8 cellular contexts compared by ENCODE assay signal in the genomic region with DNA sequence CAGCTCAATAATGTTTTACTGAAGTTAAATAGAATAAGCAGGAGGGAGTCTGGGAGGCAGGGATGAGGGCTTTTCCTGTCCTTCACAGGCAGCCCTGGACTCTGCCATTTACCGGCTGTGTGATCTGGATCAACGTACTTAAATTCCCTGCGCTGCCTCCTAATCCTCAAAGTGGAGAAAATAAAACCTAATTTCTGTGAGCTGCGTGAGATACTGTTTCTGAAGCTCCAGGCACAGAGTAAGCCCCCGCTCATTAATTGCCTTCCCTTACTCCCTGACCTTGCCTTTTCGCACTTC. TPM values are rescaled to one million over a fixed set of nuclear protein-coding genes. Genes with fewer than 3 reads are reported as not detected.
DNase-seq lines count a peak whose midpoint lies in the region; ATAC-seq and TF ChIP-seq lines count a peak whose summit lies in the region.

No MANE protein-coding gene starts in this region.

- intact Hi-C loops in adrenal gland (cut with DNase I): no loop called here

- peak overlapping the region; percentile 36 to 47 for H3K9ac ChIP-seq in stomach smooth muscle (ENCODE audit: low read length in 2 of 2)

- DNase-seq in T-helper 1 cell (no peak), left lobe of liver (ENCODE audit: low spot score) (no peak), AML-193 (lab: John Stamatoyannopoulos, UW) (no peak), adrenal gland (no peak)
- no peak for DNase-seq in activated naive CD8-positive, alpha-beta T cell treated with anti-CD3 and anti-CD28 coated beads, Interleukin-2, amount 50 U/mL, for 24 hours

- peak overlapping the region; percentile 35 for H3K27ac Mint-ChIP-seq in T-helper 1 cell treated with Interleukin-12 subunit alpha and Interleukin-12 subunit beta and Interleukin-4 antibody, amounts not matched to agents 30 μg/mL and 1 μg/mL, for 36 hours
- peak overlapping the region; percentile 65 for H3K27ac Mint-ChIP-seq in activated naive CD8-positive, alpha-beta T cell treated with anti-CD3 and anti-CD28 coated beads, Interleukin-2, amount 50 U/mL, for 24 hours

- H3K4me1 Mint-ChIP-seq in T-helper 1 cell treated with Interleukin-12 subunit alpha and Interleukin-12 subunit beta and Interleukin-4 antibody, amounts not matched to agents 30 μg/mL and 1 μg/mL, for 36 hours (ENCODE audit: low read depth): peaks cover 31% of the 10 kb centered on the region
- peaks cover 43% of the 10 kb centered on the region for H3K4me1 Mint-ChIP-seq in activated naive CD8-positive, alpha-beta T cell treated with anti-CD3 and anti-CD28 coated beads, Interleukin-2, amount 50 U/mL, for 24 hours

- H3K4me3 Mint-ChIP-seq in T-helper 1 cell treated with Interleukin-12 subunit alpha and Interleukin-12 subunit beta and Interleukin-4 antibody, amounts not matched to agents 30 μg/mL and 1 μg/mL, for 36 hours: peak overlapping the region; percentile 83
- H3K4me3 Mint-ChIP-seq in activated naive CD8-positive, alpha-beta T cell treated with anti-CD3 and anti-CD28 coated beads, Interleukin-2, amount 50 U/mL, for 24 hours: peak overlapping the region; percentile 91

- ATAC-seq in activated naive CD8-positive, alpha-beta T cell treated with anti-CD3 and anti-CD28 coated beads, Interleukin-2, amount 50 U/mL, for 24 hours: no peak
- ATAC-seq in left lobe of liver (peak; percentile 0), HG02759 (IDR thresholded peaks at IDR 0.05; ENCODE audit: unreplicated experiment) (no peak)

- peaks cover 3% of the 10 kb centered on the region for H3K36me3 Mint-ChIP-seq in T-helper 1 cell treated with Interleukin-12 subunit alpha and Interleukin-12 subunit beta and Interleukin-4 antibody, amounts not matched to agents 30 μg/mL and 1 μg/mL, for 36 hours (ENCODE audit: low read depth)
- peaks cover 9% of the 10 kb centered on the region for H3K36me3 Mint-ChIP-seq in activated naive CD8-positive, alpha-beta T cell treated with anti-CD3 and anti-CD28 coated beads, Interleukin-2, amount 50 U/mL, for 24 hours (ENCODE audit: low read depth)

- H3K4me1 ChIP-seq in stomach smooth muscle (ENCODE audit: control insufficient read depth, insufficient read depth, low read length): peaks cover 16% of the 10 kb centered on the region
- peaks cover 21 to 30% of the 10 kb centered on the region in 2 donors for H3K4me1 ChIP-seq in adrenal gland (replicated peaks in 1 of 2)

- H3K9me3 ChIP-seq in stomach smooth muscle (ENCODE audit: control insufficient read depth in 2 of 2, low read length in 2 of 2): no peaks in the 10 kb centered on the region
- H3K9me3 ChIP-seq in adrenal gland (replicated peaks in 1 of 3): no peaks in the 10 kb centered on the region

- no peak for TF ChIP-seq POLR2A in adrenal gland (IDR thresholded peaks at IDR 0.05)

- no peaks in the 10 kb centered on the region for H3K9me3 Mint-ChIP-seq in T-helper 1 cell treated with Interleukin-12 subunit alpha and Interleukin-12 subunit beta and Interleukin-4 antibody, amounts not matched to agents 30 μg/mL and 1 μg/mL, for 36 hours
- H3K9me3 Mint-ChIP-seq in activated naive CD8-positive, alpha-beta T cell treated with anti-CD3 and anti-CD28 coated beads, Interleukin-2, amount 50 U/mL, for 24 hours: no peaks in the 10 kb centered on the region

- TF ChIP-seq CTCF in adrenal gland (IDR thresholded peaks at IDR 0.05): no peak

- WGBS in adrenal gland, 4 donors: 6 to 12% (median 11%) methylated on average over 6 of the region's 6 CpGs

- no peaks in the 10 kb centered on the region for H3K36me3 ChIP-seq in stomach smooth muscle (ENCODE audit: control insufficient read depth in 2 of 2, insufficient read depth in 2 of 2, low read length in 2 of 2)
- no peaks in the 10 kb centered on the region for H3K36me3 ChIP-seq in adrenal gland (replicated peaks in 1 of 2)

- H3K27me3 ChIP-seq in stomach smooth muscle (ENCODE audit: control insufficient read depth in 1 of 2, insufficient read depth in 2 of 2, low read length in 2 of 2) (no peaks in the 10 kb centered on the region), adrenal gland (no peaks in the 10 kb centered on the region)

- peaks cover 7% of the 10 kb centered on the region for H3K27me3 Mint-ChIP-seq in T-helper 1 cell treated with Interleukin-12 subunit alpha and Interleukin-12 subunit beta and Interleukin-4 antibody, amounts not matched to agents 30 μg/mL and 1 μg/mL, for 36 hours (ENCODE audit: low read depth)
- H3K27me3 Mint-ChIP-seq in activated naive CD8-positive, alpha-beta T cell treated with anti-CD3 and anti-CD28 coated beads, Interleukin-2, amount 50 U/mL, for 24 hours: peaks cover 2% of the 10 kb centered on the region

- peak overlapping the region; percentile 85 for H3K4me3 ChIP-seq in stomach smooth muscle (ENCODE audit: low read length in 2 of 2)
- peak overlapping the region in 2 of 4 donors; percentile 72 to 94 for H3K4me3 ChIP-seq in adrenal gland

- H3K27ac ChIP-seq in stomach smooth muscle (ENCODE audit: low read length) (no peak overlapping the region), adrenal gland (peak overlapping the region in 2 of 5 donors; percentile 80 to 91)

RNA-seq across cellular contexts. Expression of gene PDIA5, which starts 0.3 kb away (rescaled TPM):
- 55.0 TPM for total RNA-seq in left lobe of liver
- 10 to 100 TPM; 39.0 to 88.9 (median 56.7) TPM for total RNA-seq in adrenal gland
- 10 to 100 TPM; 27.0 to 52.6 (median 29.3) TPM for polyA plus RNA-seq in adrenal gland

RNA-seq across cellular contexts. Expression of gene SEMA5B, which starts 39.0 kb away (rescaled TPM):
- total RNA-seq in left lobe of liver (1.0 TPM), adrenal gland (1 to 10 TPM in 6 of 8 donors, under 1 TPM in 2; 0.35 to 2.1 (median 1.6) TPM)
- 1 to 10 TPM in 2 of 3 donors, under 1 TPM in 1; 0.99 to 4.3 (median 3.0) TPM for polyA plus RNA-seq in adrenal gland
